2 cellular contexts compared by ENCODE assay signal in the genomic region with DNA sequence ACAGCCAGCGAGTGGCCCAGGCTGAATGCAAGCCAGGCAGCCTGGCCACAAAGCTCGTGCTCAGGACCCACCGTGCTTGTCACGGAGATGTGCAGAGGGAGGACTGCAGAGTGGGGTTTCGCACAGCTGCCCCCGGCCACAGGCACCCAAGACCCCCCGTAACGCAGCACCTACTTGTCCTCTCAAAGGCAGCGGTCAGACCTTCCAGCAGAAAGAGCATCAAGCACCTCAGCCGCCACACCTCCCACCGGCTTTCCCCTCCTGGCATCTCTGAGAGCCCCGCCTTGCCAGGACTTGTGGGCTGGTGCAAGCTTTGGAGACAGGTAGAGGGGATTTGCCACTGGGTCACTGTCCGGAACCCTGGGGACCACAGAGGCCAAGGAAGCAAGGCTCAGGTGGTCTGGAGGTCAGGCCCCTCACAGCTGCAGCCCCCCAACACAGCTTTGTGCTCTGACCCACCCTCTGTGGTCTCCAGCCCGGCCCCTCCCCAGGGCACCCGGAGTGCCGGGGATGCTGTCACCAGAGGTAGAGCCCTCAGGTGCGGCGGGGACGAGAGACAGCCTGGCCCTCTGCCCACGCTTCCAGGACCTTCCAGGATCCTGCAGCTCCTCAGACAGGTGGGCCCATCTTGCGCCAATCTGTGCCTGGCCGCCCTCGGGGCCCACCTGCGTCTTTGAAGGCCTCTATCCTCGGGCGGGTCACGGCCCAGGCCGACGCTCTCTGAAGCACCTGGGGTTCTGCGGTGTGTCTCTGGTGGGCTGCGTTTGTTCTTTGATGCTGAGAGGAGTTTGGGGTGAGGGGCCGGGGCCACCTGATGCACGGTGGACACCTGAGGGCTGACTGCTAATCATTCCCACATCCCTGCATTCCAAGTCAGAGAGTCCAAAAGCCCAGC.
TF ChIP-seq lines count a peak whose summit lies in the region.

No MANE protein-coding gene starts in this region.

TF ChIP-seq in SK-N-SH, 30 proteins besides CTCF, POLR2A, EP300 and RAD21:
- TF ChIP-seq ELF1 (IDR thresholded peaks at IDR 0.05), result no peak
- no peak for TF ChIP-seq NFIC (IDR thresholded peaks at IDR 0.05; ENCODE audit: borderline replicate concordance)
- TF ChIP-seq TCF12 (IDR thresholded peaks at IDR 0.05), result no peak
- TF ChIP-seq MXI1 (IDR thresholded peaks at IDR 0.05; ENCODE audit: low read depth, low read length), result no peak
- TF ChIP-seq RCOR1 (IDR thresholded peaks at IDR 0.05; ENCODE audit: low read length), result no peak
- no peak for TF ChIP-seq NRF1 (IDR thresholded peaks at IDR 0.05; ENCODE audit: low read depth, low read length)
- no peak for TF ChIP-seq MEF2A (IDR thresholded peaks at IDR 0.05; ENCODE audit: borderline replicate concordance, low read depth)

TF ChIP-seq in SK-N-SH treated with all-trans-retinoic acid at 6 μM for 48 hours, 23 proteins besides CTCF, POLR2A, EP300 and RAD21:
- TF ChIP-seq, protein P1, sequence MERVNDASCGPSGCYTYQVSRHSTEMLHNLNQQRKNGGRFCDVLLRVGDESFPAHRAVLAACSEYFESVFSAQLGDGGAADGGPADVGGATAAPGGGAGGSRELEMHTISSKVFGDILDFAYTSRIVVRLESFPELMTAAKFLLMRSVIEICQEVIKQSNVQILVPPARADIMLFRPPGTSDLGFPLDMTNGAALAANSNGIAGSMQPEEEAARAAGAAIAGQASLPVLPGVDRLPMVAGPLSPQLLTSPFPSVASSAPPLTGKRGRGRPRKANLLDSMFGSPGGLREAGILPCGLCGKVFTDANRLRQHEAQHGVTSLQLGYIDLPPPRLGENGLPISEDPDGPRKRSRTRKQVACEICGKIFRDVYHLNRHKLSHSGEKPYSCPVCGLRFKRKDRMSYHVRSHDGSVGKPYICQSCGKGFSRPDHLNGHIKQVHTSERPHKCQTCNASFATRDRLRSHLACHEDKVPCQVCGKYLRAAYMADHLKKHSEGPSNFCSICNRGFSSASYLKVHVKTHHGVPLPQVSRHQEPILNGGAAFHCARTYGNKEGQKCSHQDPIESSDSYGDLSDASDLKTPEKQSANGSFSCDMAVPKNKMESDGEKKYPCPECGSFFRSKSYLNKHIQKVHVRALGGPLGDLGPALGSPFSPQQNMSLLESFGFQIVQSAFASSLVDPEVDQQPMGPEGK (CRISPR knock-in tag; IDR thresholded peaks at IDR 0.05; ENCODE audit: borderline replicate concordance), result no peak
- TF ChIP-seq ZFP3 (CRISPR knock-in tag; IDR thresholded peaks at IDR 0.05) (no peak), RARB (CRISPR knock-in tag; IDR thresholded peaks at IDR 0.05) (no peak), SNAI2 (CRISPR knock-in tag; IDR thresholded peaks at IDR 0.05) (no peak), GLIS3 (CRISPR knock-in tag; IDR thresholded peaks at IDR 0.05) (no peak), ZNF70 (CRISPR knock-in tag; IDR thresholded peaks at IDR 0.05) (no peak), TCF4 (CRISPR knock-in tag; IDR thresholded peaks at IDR 0.05; ENCODE audit: borderline replicate concordance) (no peak), PPARA (CRISPR knock-in tag; IDR thresholded peaks at IDR 0.05; ENCODE audit: borderline replicate concordance) (no peak), ISL1 (CRISPR knock-in tag; IDR thresholded peaks at IDR 0.05) (no peak), OSR1 (CRISPR knock-in tag; IDR thresholded peaks at IDR 0.05) (no peak), ARNTL (CRISPR knock-in tag; IDR thresholded peaks at IDR 0.05; ENCODE audit: borderline replicate concordance, low read depth) (no peak), ZNF8 (CRISPR knock-in tag; IDR thresholded peaks at IDR 0.05) (no peak), ZC3H10 (CRISPR knock-in tag; IDR thresholded peaks at IDR 0.05) (no peak), CSDC2 (CRISPR knock-in tag; IDR thresholded peaks at IDR 0.05) (no peak)
- TF ChIP-seq, protein P2, sequence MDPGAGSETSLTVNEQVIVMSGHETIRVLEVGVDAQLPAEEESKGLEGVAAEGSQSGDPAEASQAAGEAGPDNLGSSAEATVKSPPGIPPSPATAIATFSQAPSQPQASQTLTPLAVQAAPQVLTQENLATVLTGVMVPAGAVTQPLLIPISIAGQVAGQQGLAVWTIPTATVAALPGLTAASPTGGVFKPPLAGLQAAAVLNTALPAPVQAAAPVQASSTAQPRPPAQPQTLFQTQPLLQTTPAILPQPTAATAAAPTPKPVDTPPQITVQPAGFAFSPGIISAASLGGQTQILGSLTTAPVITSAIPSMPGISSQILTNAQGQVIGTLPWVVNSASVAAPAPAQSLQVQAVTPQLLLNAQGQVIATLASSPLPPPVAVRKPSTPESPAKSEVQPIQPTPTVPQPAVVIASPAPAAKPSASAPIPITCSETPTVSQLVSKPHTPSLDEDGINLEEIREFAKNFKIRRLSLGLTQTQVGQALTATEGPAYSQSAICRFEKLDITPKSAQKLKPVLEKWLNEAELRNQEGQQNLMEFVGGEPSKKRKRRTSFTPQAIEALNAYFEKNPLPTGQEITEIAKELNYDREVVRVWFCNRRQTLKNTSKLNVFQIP (CRISPR knock-in tag; IDR thresholded peaks at IDR 0.05; ENCODE audit: borderline replicate concordance, low read depth), result no peak
- TF ChIP-seq, protein P3, sequence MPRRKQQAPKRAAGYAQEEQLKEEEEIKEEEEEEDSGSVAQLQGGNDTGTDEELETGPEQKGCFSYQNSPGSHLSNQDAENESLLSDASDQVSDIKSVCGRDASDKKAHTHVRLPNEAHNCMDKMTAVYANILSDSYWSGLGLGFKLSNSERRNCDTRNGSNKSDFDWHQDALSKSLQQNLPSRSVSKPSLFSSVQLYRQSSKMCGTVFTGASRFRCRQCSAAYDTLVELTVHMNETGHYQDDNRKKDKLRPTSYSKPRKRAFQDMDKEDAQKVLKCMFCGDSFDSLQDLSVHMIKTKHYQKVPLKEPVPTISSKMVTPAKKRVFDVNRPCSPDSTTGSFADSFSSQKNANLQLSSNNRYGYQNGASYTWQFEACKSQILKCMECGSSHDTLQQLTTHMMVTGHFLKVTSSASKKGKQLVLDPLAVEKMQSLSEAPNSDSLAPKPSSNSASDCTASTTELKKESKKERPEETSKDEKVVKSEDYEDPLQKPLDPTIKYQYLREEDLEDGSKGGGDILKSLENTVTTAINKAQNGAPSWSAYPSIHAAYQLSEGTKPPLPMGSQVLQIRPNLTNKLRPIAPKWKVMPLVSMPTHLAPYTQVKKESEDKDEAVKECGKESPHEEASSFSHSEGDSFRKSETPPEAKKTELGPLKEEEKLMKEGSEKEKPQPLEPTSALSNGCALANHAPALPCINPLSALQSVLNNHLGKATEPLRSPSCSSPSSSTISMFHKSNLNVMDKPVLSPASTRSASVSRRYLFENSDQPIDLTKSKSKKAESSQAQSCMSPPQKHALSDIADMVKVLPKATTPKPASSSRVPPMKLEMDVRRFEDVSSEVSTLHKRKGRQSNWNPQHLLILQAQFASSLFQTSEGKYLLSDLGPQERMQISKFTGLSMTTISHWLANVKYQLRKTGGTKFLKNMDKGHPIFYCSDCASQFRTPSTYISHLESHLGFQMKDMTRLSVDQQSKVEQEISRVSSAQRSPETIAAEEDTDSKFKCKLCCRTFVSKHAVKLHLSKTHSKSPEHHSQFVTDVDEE (CRISPR knock-in tag; IDR thresholded peaks at IDR 0.05), result no peak
